Comparison of ENCODE assay signal across 1 cellular context in the genomic region with DNA sequence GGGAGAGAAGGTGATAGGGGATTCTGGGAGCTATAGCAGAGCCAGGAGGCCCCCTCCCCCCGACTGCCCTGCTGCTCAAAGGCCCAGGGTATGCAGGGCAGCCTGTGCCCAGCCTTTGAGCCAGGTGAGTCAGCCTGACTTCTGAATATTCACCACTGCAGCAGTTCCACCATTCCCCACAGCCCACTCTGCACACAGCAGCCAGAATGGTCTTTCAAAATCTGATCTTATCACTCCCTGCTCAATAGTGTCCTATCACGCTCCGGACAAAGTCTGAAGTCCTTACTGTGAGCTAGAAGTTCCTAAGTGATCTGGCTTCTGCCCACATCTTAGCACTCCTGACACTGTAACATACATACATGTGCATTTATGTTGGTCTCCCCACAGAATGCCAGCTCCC.
TF ChIP-seq lines count a peak whose summit lies in the region.

No MANE protein-coding gene starts in this region.

TF ChIP-seq in HepG2, 621 proteins besides CTCF, POLR2A, EP300 and RAD21 (continued from another document):
- TF ChIP-seq HIC2 (CRISPR knock-in tag; IDR thresholded peaks at IDR 0.05; ENCODE audit: low read depth): peak; percentile 62; the same call in 1 of the 2 replicates
- no peak for TF ChIP-seq SNAPC5 (CRISPR knock-in tag; IDR thresholded peaks at IDR 0.05; ENCODE audit: borderline replicate concordance)
- no peak for TF ChIP-seq RXRA (CRISPR knock-in tag; IDR thresholded peaks at IDR 0.05)
- TF ChIP-seq ARID3A (IDR thresholded peaks at IDR 0.05; ENCODE audit: low read depth, low read length): peak; percentile 31; the same call in 1 of the 2 replicates
- no peak for TF ChIP-seq HOXA5 (CRISPR knock-in tag; IDR thresholded peaks at IDR 0.05)
- peak; percentile 50; the same call in 1 of the 2 replicates for TF ChIP-seq ZBTB7B (CRISPR knock-in tag; IDR thresholded peaks at IDR 0.05)
